In the genomic region with DNA sequence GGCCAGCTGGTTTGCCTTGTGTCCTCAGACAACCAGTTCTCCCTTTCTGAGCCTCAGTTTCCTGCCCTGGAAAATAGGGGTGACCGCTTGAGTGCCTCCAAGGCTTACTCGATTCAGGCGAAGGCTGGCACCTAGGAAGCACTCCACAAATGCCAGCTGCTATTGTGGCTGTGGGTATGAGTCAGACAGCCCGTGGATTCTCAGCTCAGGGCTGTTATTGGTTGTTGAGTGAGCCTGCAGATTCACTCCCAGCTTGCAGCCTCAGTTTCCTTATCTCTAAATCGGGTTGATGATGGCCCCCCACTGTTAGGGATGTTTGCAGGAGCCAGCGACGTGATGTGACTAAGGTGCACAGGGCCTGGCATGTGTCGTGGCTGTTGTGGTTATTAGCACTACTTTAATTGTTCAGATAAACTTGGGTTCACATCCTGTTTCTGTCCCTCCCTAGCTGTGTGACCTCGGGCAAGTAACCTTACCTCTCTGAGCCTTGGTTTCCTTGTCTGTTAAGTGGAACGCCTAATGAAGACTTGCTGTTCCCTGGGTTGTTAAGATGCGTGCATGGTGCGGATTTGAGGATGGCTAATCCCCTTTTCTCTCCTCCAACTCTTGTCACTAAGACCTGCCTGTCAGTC, we compare ENCODE assay signal across 10 cellular contexts. TPM values are rescaled to one million over a fixed set of nuclear protein-coding genes. Genes with fewer than 3 reads are reported as not detected.
A peak's percentile ranks its signal among the peaks of the same experiment; 100 is the strongest.
DNase-seq lines count a peak whose midpoint lies in the region; ATAC-seq and TF ChIP-seq lines count a peak whose summit lies in the region.
"Had no signal": no experiment of that assay in that cellular context is flagged by ENCODE, and none has a peak within 500 bp of the region (broad histone marks: within the 10 kb centered on the region; RNA-seq: fewer than 3 reads in every experiment).

No MANE protein-coding gene starts in this region.

- POLR2A ChIA-PET in A673 (lab: Charles Lee; ENCODE audit: low non-redundant PET), result no interaction called here

- H3K9me3 ChIP-seq in A673 (ENCODE audit: low read depth, low read length, poor library complexity, severe bottlenecking) (no peaks in the 10 kb centered on the region), MM.1S (replicated peaks; ENCODE audit: insufficient read depth, low read length) (no peaks in the 10 kb centered on the region), ascending aorta (no peaks in the 10 kb centered on the region)
- H3K9me3 ChIP-seq: lower lobe of right lung had no signal

- CTCF ChIA-PET in A673 (lab: Charles Lee), result no interaction called here

- no peak for ATAC-seq in HG03175 (IDR thresholded peaks at IDR 0.05; ENCODE audit: unreplicated experiment)
- no peak for ATAC-seq in HG03159 (IDR thresholded peaks at IDR 0.05; ENCODE audit: unreplicated experiment)
- ATAC-seq: lower lobe of right lung had no signal

- no peaks in the 10 kb centered on the region for H3K9me2 ChIP-seq in MM.1S (replicated peaks; ENCODE audit: insufficient read depth, low read length)

- no peaks in the 10 kb centered on the region for H3K9me3 Mint-ChIP-seq in activated naive CD8-positive, alpha-beta T cell treated with anti-CD3 and anti-CD28 coated beads for 36 hours
- H3K9me3 Mint-ChIP-seq in immature natural killer cell, result peaks cover 0 to 2% (median 0%) of the 10 kb centered on the region in 6 donors

- intact Hi-C loops in A673 (cut with micrococcal nuclease; ENCODE audit: unreplicated experiment) (no loop called here), ascending aorta (cut with DNase I) (loop anchor here (5.0 to 10.0 kb wide), 2 partner anchors 91 to 251 kb away; partner anchors contain the start of genes NKPD1 and VASP)

- no peaks in the 10 kb centered on the region for H4K20me1 ChIP-seq in MM.1S (ENCODE audit: insufficient read depth, low read length)

- H3K27ac Mint-ChIP-seq in activated naive CD8-positive, alpha-beta T cell treated with anti-CD3 and anti-CD28 coated beads for 36 hours, result no peak overlapping the region
- peak overlapping the region; percentile 66 to 88 (median 74) for H3K27ac Mint-ChIP-seq in immature natural killer cell

- H2AFZ ChIP-seq in MM.1S (ENCODE audit: low read length), result no peak overlapping the region

- H3K36me3 Mint-ChIP-seq in activated naive CD8-positive, alpha-beta T cell treated with anti-CD3 and anti-CD28 coated beads for 36 hours, result no peaks in the 10 kb centered on the region
- H3K36me3 Mint-ChIP-seq in immature natural killer cell, result no peaks in the 10 kb centered on the region

- H3K9ac ChIP-seq in MM.1S (ENCODE audit: low read length), result no peak overlapping the region
- H3K9ac ChIP-seq: KMS-11 had no signal

- H3K27me3 ChIP-seq in A673 (replicated peaks; ENCODE audit: insufficient read depth, low read depth, low read length, poor library complexity), result no peaks in the 10 kb centered on the region
- peaks cover 14% of the 10 kb centered on the region for H3K27me3 ChIP-seq in MM.1S (replicated peaks; ENCODE audit: insufficient read depth, low read length)
- no peaks in the 10 kb centered on the region for H3K27me3 ChIP-seq in ascending aorta

- H3K79me2 ChIP-seq in MM.1S (ENCODE audit: low read length), result peaks cover 9% of the 10 kb centered on the region; the same call in 1 of the 2 replicates

- H3K27ac ChIP-seq in A673 (ENCODE audit: low read depth, low read length, poor library complexity, severe bottlenecking) (no peak overlapping the region), MM.1S (ENCODE audit: low read length) (no peak overlapping the region), ascending aorta (no peak overlapping the region)
- H3K27ac ChIP-seq: KMS-11, lower lobe of right lung had no signal

- no peaks in the 10 kb centered on the region for H3K36me3 ChIP-seq in A673 (ENCODE audit: insufficient read depth, low read length, poor library complexity, severe bottlenecking)
- H3K36me3 ChIP-seq in MM.1S (replicated peaks; ENCODE audit: insufficient read depth, low read length), result no peaks in the 10 kb centered on the region
- no peaks in the 10 kb centered on the region for H3K36me3 ChIP-seq in ascending aorta
- H3K36me3 ChIP-seq: lower lobe of right lung had no signal

- TSS peak; percentile 11 for BruUV-seq in A673 (replicated peaks; lab: Mats Ljungman, UMichigan)

- H3K4me2 ChIP-seq in MM.1S (ENCODE audit: low read depth, low read length), result no peak overlapping the region
- H3K4me2 ChIP-seq: KMS-11 had no signal

- H3K27me3 Mint-ChIP-seq in activated naive CD8-positive, alpha-beta T cell treated with anti-CD3 and anti-CD28 coated beads for 36 hours, result peaks cover 4% of the 10 kb centered on the region
- peaks cover 2 to 5% (median 3%) of the 10 kb centered on the region in 3 donors for H3K27me3 Mint-ChIP-seq in immature natural killer cell (ENCODE audit: low read depth in 3 of 3)

- no peak for TF ChIP-seq CTCF in A673 (conservative IDR thresholded peaks at IDR 0.05; ENCODE audit: low read depth, low read length)
- TF ChIP-seq CTCF in MM.1S (IDR thresholded peaks at IDR 0.05; ENCODE audit: low read length), result no peak
- no peak for TF ChIP-seq CTCF in ascending aorta (IDR thresholded peaks at IDR 0.05)

- DNase-seq in A673 (ENCODE audit: low spot score), result no peak
- DNase-seq in EL, result peak; percentile 21
- no peak for DNase-seq in activated naive CD8-positive, alpha-beta T cell treated with anti-CD3 and anti-CD28 coated beads for 36 hours
- DNase-seq in immature natural killer cell, result peak in 1 of 3 donors; percentile 11
- DNase-seq in MM.1S, result no peak
- DNase-seq in ascending aorta (ENCODE audit: low spot score in 2 of 2), result no peak
- DNase-seq: lower lobe of right lung had no signal

- H3K4me3 ChIP-seq in A673 (ENCODE audit: low read depth, low read length, poor library complexity, severe bottlenecking), result no peak overlapping the region
- H3K4me3 ChIP-seq in MM.1S (ENCODE audit: low read length), result no peak overlapping the region
- peak overlapping the region in 1 of 2 donors; percentile 99 for H3K4me3 ChIP-seq in ascending aorta

- peaks cover 23% of the 10 kb centered on the region for H3K4me1 Mint-ChIP-seq in activated naive CD8-positive, alpha-beta T cell treated with anti-CD3 and anti-CD28 coated beads for 36 hours
- peaks cover 44 to 46% of the 10 kb centered on the region in 2 donors for H3K4me1 Mint-ChIP-seq in immature natural killer cell

- peak overlapping the region; percentile 83 for H3K4me3 Mint-ChIP-seq in activated naive CD8-positive, alpha-beta T cell treated with anti-CD3 and anti-CD28 coated beads for 36 hours
- peak overlapping the region; percentile 75 to 86 (median 80) for H3K4me3 Mint-ChIP-seq in immature natural killer cell

- H3K4me1 ChIP-seq in A673 (ENCODE audit: insufficient read depth, low read length, poor library complexity, severe bottlenecking), result peaks cover 5% of the 10 kb centered on the region
- peaks cover 11% of the 10 kb centered on the region; the same call in 1 of the 2 replicates for H3K4me1 ChIP-seq in MM.1S (ENCODE audit: low read length)
- peaks cover 2 to 23% of the 10 kb centered on the region in 2 donors for H3K4me1 ChIP-seq in ascending aorta

- H3F3A ChIP-seq in MM.1S (ENCODE audit: insufficient read depth, low read length), result 0 out of 2 replicates have a peak, but pooled peaks cover 4% of the 10 kb centered on the region

RNA-seq across cellular contexts. Expression of gene MARK4, which starts 2.4 kb away (rescaled TPM):
- total RNA-seq in A673 (2021) (44.0 and 46.4 TPM in 2 replicates), ascending aorta (22.8 TPM)
- total RNA-seq in activated naive CD8-positive, alpha-beta T cell treated with anti-CD3 and anti-CD28 coated beads for 36 hours, result 10 to 100 TPM; 12.6 to 14.9 TPM
- polyA plus RNA-seq in immature natural killer cell, result 1 to 10 TPM in 1 of 3 donors, not detected in 2; 1.6 TPM

RNA-seq across cellular contexts. Expression of gene EXOC3L2, which starts 8.3 kb away (rescaled TPM):
- total RNA-seq in A673 (2021) (not detected in 2 replicates), ascending aorta (33.5 TPM)
- total RNA-seq in activated naive CD8-positive, alpha-beta T cell treated with anti-CD3 and anti-CD28 coated beads for 36 hours, result not detected
- polyA plus RNA-seq in immature natural killer cell, result not detected

Comparison
In these comparisons a context has a peak if more than half of its experiments do, and no peak if none do; other contexts are left out.
1. RNA of gene EXOC3L2, which starts 8.3 kb away (total RNA-seq): 33.5 TPM in ascending aorta (single experiment); not detected in A673 and not detected in activated naive CD8-positive, alpha-beta T cell treated with anti-CD3 and anti-CD28 coated beads for 36 hours; every median in the first group is over 10 times any median in the second.